12 cellular contexts compared by ENCODE assay signal in genomic region chr6:84065718-84066290, GRCh38. TPM values are rescaled to one million over a fixed set of nuclear protein-coding genes. Genes with fewer than 3 reads are reported as not detected.
A peak's percentile ranks its signal among the peaks of the same experiment; 100 is the strongest.
DNase-seq lines count a peak whose midpoint lies in the region; TF ChIP-seq lines count a peak whose summit lies in the region.
"Had no signal": no experiment of that assay in that cellular context is flagged by ENCODE, and none has a peak within 500 bp of the region (broad histone marks: within the 10 kb centered on the region; RNA-seq: fewer than 3 reads in every experiment).

No MANE protein-coding gene starts in this region.

- H3K4me3 Mint-ChIP-seq in osteocyte (ENCODE audit: unreplicated experiment): no peak overlapping the region

- peaks cover 1% of the 10 kb centered on the region for H3K36me3 Mint-ChIP-seq in osteocyte (ENCODE audit: unreplicated experiment)

- H3K9me3 Mint-ChIP-seq in osteocyte (ENCODE audit: unreplicated experiment): peaks cover 5% of the 10 kb centered on the region

- DNase-seq in GM12865 (ENCODE audit: low read depth): peak; percentile 15
- peak; percentile 65 for DNase-seq in NCI-H748 (lab: John Stamatoyannopoulos, UW; ENCODE audit: unreplicated experiment)
- DNase-seq in dermis blood vessel endothelial cell: peak; percentile 59
- no peak for DNase-seq in osteocyte (ENCODE audit: extremely low spot score, unreplicated experiment)
- DNase-seq in activated CD8-positive, alpha-beta memory T cell treated with anti-CD3 and anti-CD28 coated beads, Interleukin-2, amount 50 U/mL, for 4 hours: no peak
- DNase-seq in NCI-H510A treated with DMSO at 0.1 percent for 48 hours (lab: John Stamatoyannopoulos, UW): no peak
- DNase-seq in amniotic stem cell (lab: John Stamatoyannopoulos, UW): no peak
- DNase-seq in midbrain (lab: John Stamatoyannopoulos, UW): no peak
- DNase-seq: body of pancreas; stimulated activated CD8-positive, alpha-beta memory T cell treated with anti-CD3 and anti-CD28 coated beads, Interleukin-4, amount 100 ng/mL, for 48 hours had no signal

- H3K4me1 Mint-ChIP-seq in osteocyte (ENCODE audit: unreplicated experiment): peaks cover 32% of the 10 kb centered on the region

- peaks cover 3% of the 10 kb centered on the region for H3K27me3 Mint-ChIP-seq in osteocyte (ENCODE audit: unreplicated experiment)

- TF ChIP-seq CTCF in GM12865 (IDR thresholded peaks at IDR 0.05; ENCODE audit: insufficient read depth, low read depth, low read length, missing control alignments): no peak
- no peak for TF ChIP-seq CTCF in osteocyte (IDR thresholded peaks at IDR 0.05)

- H3K4me3 ChIP-seq in GM12865 (ENCODE audit: low read depth, low read length): no peak overlapping the region
- H3K4me3 ChIP-seq: body of pancreas, skin epidermis had no signal

- peak overlapping the region; percentile 94 for H3K27ac Mint-ChIP-seq in osteocyte (ENCODE audit: unreplicated experiment)

RNA-seq across cellular contexts. Expression of gene MRAP2, which starts 32.2 kb away (rescaled TPM):
- total RNA-seq in dermis blood vessel endothelial cell (2.7 and 3.1 TPM in 2 replicates), osteocyte (9.2 and 10.7 TPM in 2 replicates)
- total RNA-seq: T-helper 2 cell treated with Interferon-gamma antibody and Interleukin-4, amounts not matched to agents 100 ng/mL and 5 ng/mL, for 36 hours had no signal

Comparison
In these comparisons a context has a peak if more than half of its experiments do, and no peak if none do; other contexts are left out.
1. DNase-seq: peak in GM12865 (single experiment), NCI-H748 (single experiment) and dermis blood vessel endothelial cell (single experiment); none in osteocyte (single experiment), activated CD8-positive, alpha-beta memory T cell treated with anti-CD3 and anti-CD28 coated beads, Interleukin-2, amount 50 U/mL, for 4 hours (single experiment), NCI-H510A treated with DMSO at 0.1 percent for 48 hours (single experiment), amniotic stem cell (single experiment) and midbrain (single experiment).